Comparison of ENCODE assay signal across 20 cellular contexts in genomic region chr3:177672252-177672911, GRCh38.
"Had no signal": no experiment of that assay in that cellular context is flagged by ENCODE, and none has a peak within 500 bp of the region (broad histone marks: within the 10 kb centered on the region; RNA-seq: fewer than 3 reads in every experiment).

No MANE protein-coding gene starts in this region.

- H3K36me3 ChIP-seq: adrenal gland, colonic mucosa, esophagus squamous epithelium, gastrocnemius medialis, lower lobe of right lung, pancreas, tibial artery, WERI-Rb-1 had no signal

- H3K9me3 Mint-ChIP-seq: natural killer cell treated with Interleukin-12 subunit alpha and Interleukin-12 subunit beta and Interleukin-15 and Interleukin-18, amount 100 ng/mL, for 72 hours; stimulated activated effector memory CD8-positive, alpha-beta T cell treated with anti-CD3 and anti-CD28 coated beads, Interleukin-12 subunit alpha, Interleukin-12 subunit beta, amount 100 ng/mL, for 72 hours had no signal

- H3K4me3 Mint-ChIP-seq: activated CD4-positive, alpha-beta T cell treated with anti-CD3 and anti-CD28 coated beads, Interleukin-2, amount 10 ng/mL, durations not matched to agents 7 days and 5 days; activated CD8-positive, alpha-beta T cell treated with anti-CD3 and anti-CD28 coated beads, Interleukin-2, amount 10 ng/mL, durations not matched to agents 7 days and 5 days; activated naive CD8-positive, alpha-beta T cell; natural killer cell treated with Interleukin-12 subunit alpha and Interleukin-12 subunit beta and Interleukin-15 and Interleukin-18, amount 100 ng/mL, for 72 hours; stimulated activated effector memory CD8-positive, alpha-beta T cell treated with anti-CD3 and anti-CD28 coated beads, Interleukin-12 subunit alpha, Interleukin-12 subunit beta, amount 100 ng/mL, for 72 hours; stimulated activated naive CD8-positive, alpha-beta T cell treated with anti-CD3 and anti-CD28 coated beads, Interleukin-15, amount 100 ng/mL, for 72 hours; T-helper 17 cell had no signal

- H3K27ac ChIP-seq: colonic mucosa, gastrocnemius medialis, pancreas, tibial artery, WERI-Rb-1 had no signal

- H3K4me1 ChIP-seq: colonic mucosa had no signal

- DNase-seq: activated CD4-positive, alpha-beta T cell treated with anti-CD3 and anti-CD28 coated beads, Interleukin-2, amount 10 ng/mL, durations not matched to agents 7 days and 5 days; activated CD4-positive, CD25-positive, alpha-beta regulatory T cell treated with anti-CD3 and anti-CD28 coated beads, Interleukin-2, amount 50 U/mL, for 72 hours; activated CD8-positive, alpha-beta T cell treated with anti-CD3 and anti-CD28 coated beads, Interleukin-2, amount 10 ng/mL, durations not matched to agents 7 days and 5 days; activated gamma-delta T cell treated with Interleukin-2 at 50 U/mL for 16 hours; adrenal gland; colonic mucosa; esophagus squamous epithelium; gastrocnemius medialis; lower lobe of right lung; pancreas; small intestine; stimulated activated CD4-positive, alpha-beta T cell treated with anti-CD3 and anti-CD28 coated beads, Interleukin-2, amount 100 ng/mL, for 24 hours; stimulated activated naive CD8-positive, alpha-beta T cell treated with anti-CD3 and anti-CD28 coated beads, Interleukin-15, amount 100 ng/mL, for 72 hours; SW 1271; T-helper 17 cell; tibial artery; WERI-Rb-1 had no signal

- H3K27ac Mint-ChIP-seq: activated CD4-positive, alpha-beta T cell treated with anti-CD3 and anti-CD28 coated beads, Interleukin-2, amount 10 ng/mL, durations not matched to agents 7 days and 5 days; activated CD8-positive, alpha-beta T cell treated with anti-CD3 and anti-CD28 coated beads, Interleukin-2, amount 10 ng/mL, durations not matched to agents 7 days and 5 days; activated naive CD8-positive, alpha-beta T cell; natural killer cell treated with Interleukin-12 subunit alpha and Interleukin-12 subunit beta and Interleukin-15 and Interleukin-18, amount 100 ng/mL, for 72 hours; stimulated activated effector memory CD8-positive, alpha-beta T cell treated with anti-CD3 and anti-CD28 coated beads, Interleukin-12 subunit alpha, Interleukin-12 subunit beta, amount 100 ng/mL, for 72 hours; T-helper 17 cell had no signal

- H3K4me1 Mint-ChIP-seq: activated CD4-positive, alpha-beta T cell treated with anti-CD3 and anti-CD28 coated beads, Interleukin-2, amount 10 ng/mL, durations not matched to agents 7 days and 5 days had no signal

- H3K36me3 Mint-ChIP-seq: activated naive CD8-positive, alpha-beta T cell; natural killer cell treated with Interleukin-12 subunit alpha and Interleukin-12 subunit beta and Interleukin-15 and Interleukin-18, amount 100 ng/mL, for 72 hours; stimulated activated effector memory CD8-positive, alpha-beta T cell treated with anti-CD3 and anti-CD28 coated beads, Interleukin-12 subunit alpha, Interleukin-12 subunit beta, amount 100 ng/mL, for 72 hours had no signal

- H3K9me3 ChIP-seq: adrenal gland, colonic mucosa, esophagus squamous epithelium, gastrocnemius medialis, lower lobe of right lung, pancreas, tibial artery had no signal

- H3K4me3 ChIP-seq: adrenal gland, colonic mucosa, esophagus squamous epithelium, gastrocnemius medialis, lower lobe of right lung, pancreas, tibial artery had no signal

- H3K27me3 Mint-ChIP-seq: activated CD4-positive, alpha-beta T cell treated with anti-CD3 and anti-CD28 coated beads, Interleukin-2, amount 10 ng/mL, durations not matched to agents 7 days and 5 days; activated naive CD8-positive, alpha-beta T cell; natural killer cell treated with Interleukin-12 subunit alpha and Interleukin-12 subunit beta and Interleukin-15 and Interleukin-18, amount 100 ng/mL, for 72 hours; stimulated activated naive CD8-positive, alpha-beta T cell treated with anti-CD3 and anti-CD28 coated beads, Interleukin-15, amount 100 ng/mL, for 72 hours; T-helper 17 cell had no signal

- H3K27me3 ChIP-seq: adrenal gland, colonic mucosa, esophagus squamous epithelium, gastrocnemius medialis, pancreas, tibial artery had no signal
